15 cellular contexts compared by ENCODE assay signal in the genomic region with DNA sequence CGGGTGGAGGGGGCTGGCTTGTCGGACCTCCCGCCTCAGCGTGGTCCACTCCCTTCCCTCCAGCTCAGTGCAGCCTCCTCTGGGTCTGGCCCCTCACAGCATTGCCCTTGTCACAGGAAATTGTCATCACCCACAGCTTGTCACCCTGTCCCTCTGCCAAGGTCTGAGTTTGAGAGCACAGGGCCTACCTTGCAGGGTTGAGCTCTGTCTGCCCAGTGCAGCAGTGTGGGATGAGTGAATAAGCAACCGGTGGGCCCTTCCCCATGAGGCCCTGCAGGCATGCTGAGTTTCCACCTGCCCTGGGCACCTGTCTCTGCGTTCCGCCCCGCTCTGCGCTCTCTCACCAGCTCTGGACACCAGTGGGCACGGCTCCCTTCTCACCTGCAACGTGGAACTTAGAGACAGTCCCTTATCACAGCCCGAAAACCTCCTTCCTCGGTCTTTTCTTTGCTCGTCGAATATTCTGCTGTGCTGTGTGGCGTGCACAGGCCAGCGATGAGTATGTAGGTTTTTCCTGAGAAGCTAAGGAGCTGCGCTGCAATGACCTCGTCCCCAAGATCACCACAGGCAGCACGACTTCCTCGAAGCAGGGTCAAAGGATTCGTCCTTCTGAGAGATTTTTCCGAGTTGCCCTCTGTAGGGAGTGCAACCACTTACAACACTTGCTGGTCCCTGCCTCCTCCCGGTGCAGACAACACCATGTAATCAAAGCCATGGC. TPM values are rescaled to one million over a fixed set of nuclear protein-coding genes. Genes with fewer than 3 reads are reported as not detected.
DNase-seq lines count a peak whose midpoint lies in the region; TF ChIP-seq lines count a peak whose summit lies in the region.
"Had no signal": no experiment of that assay in that cellular context is flagged by ENCODE, and none has a peak within 500 bp of the region (broad histone marks: within the 10 kb centered on the region; RNA-seq: fewer than 3 reads in every experiment).

No MANE protein-coding gene starts in this region.

- TF ChIP-seq CTCF in chondrocyte (IDR thresholded peaks at IDR 0.05) (no peak), spleen (IDR thresholded peaks at IDR 0.05 in 8 of 11, conservative IDR thresholded peaks at IDR 0.05 in 3 of 11) (no peak)

- peaks cover 56% of the 10 kb centered on the region for H3K4me1 ChIP-seq in HUES6 (ENCODE audit: control insufficient read depth, insufficient read depth, low read length)
- H3K4me1 ChIP-seq in spleen, result peaks cover 23 to 69% (median 49%) of the 10 kb centered on the region in 6 donors

- no peak for TF ChIP-seq POLR2A in spleen (IDR thresholded peaks at IDR 0.05)

- no peaks in the 10 kb centered on the region for H3K36me3 ChIP-seq in HUES6 (ENCODE audit: control insufficient read depth, insufficient read depth, low read length)
- no peaks in the 10 kb centered on the region for H3K36me3 ChIP-seq in spleen

- no peaks in the 10 kb centered on the region for H3K36me3 Mint-ChIP-seq in chondrocyte (ENCODE audit: low read depth)
- peaks cover 0 to 5% (median 0%) of the 10 kb centered on the region in 3 donors for H3K36me3 Mint-ChIP-seq in immature natural killer cell

- no peaks in the 10 kb centered on the region for H3K27me3 Mint-ChIP-seq in chondrocyte (ENCODE audit: low read depth)
- H3K27me3 Mint-ChIP-seq in immature natural killer cell (ENCODE audit: low read depth in 3 of 3), result peaks cover 0 to 13% (median 3%) of the 10 kb centered on the region in 3 donors

- H3K4me1 Mint-ChIP-seq in chondrocyte (ENCODE audit: low read depth) (peaks cover 60% of the 10 kb centered on the region), immature natural killer cell (peaks cover 57 to 64% of the 10 kb centered on the region in 2 donors)

- peak overlapping the region; percentile 70 for H3K27ac Mint-ChIP-seq in chondrocyte (ENCODE audit: unreplicated experiment)
- peak overlapping the region; percentile 94 to 98 (median 98) for H3K27ac Mint-ChIP-seq in immature natural killer cell

- intact Hi-C loops in spleen (cut with DNase I; ENCODE audit: low total_unique reads), result no loop called here

- H3K27me3 ChIP-seq in HUES6 (ENCODE audit: control insufficient read depth, insufficient read depth, low read length), result no peaks in the 10 kb centered on the region
- H3K27me3 ChIP-seq in spleen (replicated peaks in 1 of 7), result no peaks in the 10 kb centered on the region

- no peaks in the 10 kb centered on the region for H3K9me3 ChIP-seq in HUES6 (ENCODE audit: control insufficient read depth, insufficient read depth, low read depth, low read length)
- H3K9me3 ChIP-seq in spleen, result no peaks in the 10 kb centered on the region

- no peak overlapping the region for H3K4me3 Mint-ChIP-seq in chondrocyte (ENCODE audit: unreplicated experiment)
- peak overlapping the region; percentile 68 to 79 (median 78) for H3K4me3 Mint-ChIP-seq in immature natural killer cell

- H3K4me3 ChIP-seq in HUES6 (ENCODE audit: low read depth, low read length) (peak overlapping the region; percentile 23; the same call in 1 of the 2 replicates), spleen (no peak overlapping the region)
- H3K4me3 ChIP-seq: GM12878 had no signal

- 60 to 71% (median 67%) methylated on average over 24 of the region's 24 CpGs for WGBS in spleen, 5 donors

- H3K27ac ChIP-seq in HUES6 (ENCODE audit: low read depth, low read length) (peak overlapping the region; percentile 73), spleen (peak overlapping the region in 7 of 8 donors; percentile 15 to 71 (median 67))

- DNase-seq in chondrocyte (ENCODE audit: low spot score) (no peak), immature natural killer cell (peak; percentile 79 to 81 (median 79)), spleen (no peak), HT-29 (ENCODE audit: low spot score) (no peak), hippocampal formation (lab: John Stamatoyannopoulos, UW) (no peak)
- DNase-seq in activated CD4-positive, alpha-beta T cell treated with anti-CD3 and anti-CD28 coated beads for 1 hour, result no peak
- DNase-seq in stimulated activated naive CD4-positive, alpha-beta T cell (lab: John Stamatoyannopoulos, UW), result no peak
- DNase-seq: activated gamma-delta T cell treated with Interleukin-2 at 50 U/mL for 16 hours; effector CD8-positive, alpha-beta T cell; NCI-H187; NCI-H526; stimulated activated CD4-positive, alpha-beta T cell treated with anti-CD3 and anti-CD28 coated beads, Interleukin-12 subunit alpha, Interleukin-12 subunit beta, amount 100 ng/mL, for 4 hours; T-helper 1 cell had no signal

- H3K9me3 Mint-ChIP-seq in chondrocyte (ENCODE audit: low read depth) (no peaks in the 10 kb centered on the region), immature natural killer cell (no peaks in the 10 kb centered on the region)

- H3K9ac ChIP-seq in HUES6 (ENCODE audit: low read length), result peak overlapping the region; percentile 69

RNA-seq across cellular contexts. Expression of a gene that starts 26.9 kb away (rescaled TPM):
- 11.6 to 28.7 TPM (median 27.5 TPM) in 3 replicates for total RNA-seq in chondrocyte
- 10 to 100 TPM in 1 of 3 donors, 1 to 10 TPM in 1, under 1 TPM in 1; 0.98 to 22.8 (median 4.3) TPM for polyA plus RNA-seq in immature natural killer cell
- 100 to 1,000 TPM in 4 of 7 donors, 10 to 100 TPM in 3; 88.6 to 140 (median 117) TPM for total RNA-seq in spleen
- polyA plus RNA-seq in spleen, result 10 to 100 TPM in 1 of 3 donors, 1 to 10 TPM in 2; 4.9 to 27.2 (median 8.3) TPM
- total RNA-seq in HT-29 (2014; rRNA removed; shearing (Covaris generic)), result 39.8 and 57.7 TPM in 2 replicates

Comparison
In these comparisons a context has a peak if more than half of its experiments do, and no peak if none do; other contexts are left out.
1. DNase-seq: peak in immature natural killer cell (3 of 3); none in chondrocyte (single experiment), spleen (single experiment), HT-29 (single experiment), activated CD4-positive, alpha-beta T cell treated with anti-CD3 and anti-CD28 coated beads for 1 hour (single experiment), hippocampal formation (0 of 2) and stimulated activated naive CD4-positive, alpha-beta T cell (0 of 6).